1 cellular context compared by ENCODE assay signal in the genomic region with DNA sequence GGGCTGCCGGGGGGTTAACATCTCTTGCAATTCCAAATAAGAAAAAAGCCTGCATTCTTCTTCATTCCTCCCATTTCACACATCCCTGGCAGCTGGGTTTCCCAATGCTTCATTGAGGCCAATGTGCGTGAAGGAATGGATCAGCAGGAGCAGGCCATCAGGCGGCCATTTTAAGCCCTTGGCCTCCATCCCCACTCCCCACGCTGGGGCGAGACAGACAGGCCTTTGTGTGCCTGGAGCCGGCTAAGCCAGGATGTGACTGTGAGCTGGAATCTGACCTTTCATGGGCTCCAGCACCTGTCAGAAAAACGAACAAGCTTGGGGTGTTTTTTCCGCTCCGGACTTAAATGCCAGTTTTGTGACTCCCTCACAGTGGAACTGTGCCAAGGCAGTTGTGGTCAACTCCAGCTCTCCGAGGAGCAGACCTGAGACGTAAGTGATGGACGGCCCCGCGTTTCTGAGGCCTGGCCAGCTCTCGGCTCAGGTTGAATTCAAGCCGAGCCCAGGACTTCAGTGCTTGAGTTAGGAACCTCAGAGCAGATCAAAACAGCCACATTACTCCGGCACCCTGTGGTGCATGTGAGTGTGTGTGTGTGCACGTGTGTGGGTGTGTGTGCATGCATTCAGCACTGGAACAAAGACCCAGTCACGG.
TF ChIP-seq lines count a peak whose summit lies in the region.

No MANE protein-coding gene starts in this region.

TF ChIP-seq in IMR-90, 13 proteins besides CTCF, POLR2A, EP300 and RAD21 (continued from another document):
- peak; percentile 98 for TF ChIP-seq RCOR1 (IDR thresholded peaks at IDR 0.05; ENCODE audit: insufficient replicate concordance, low read length)
